Comparison of ENCODE assay signal across 8 cellular contexts in the genomic region with DNA sequence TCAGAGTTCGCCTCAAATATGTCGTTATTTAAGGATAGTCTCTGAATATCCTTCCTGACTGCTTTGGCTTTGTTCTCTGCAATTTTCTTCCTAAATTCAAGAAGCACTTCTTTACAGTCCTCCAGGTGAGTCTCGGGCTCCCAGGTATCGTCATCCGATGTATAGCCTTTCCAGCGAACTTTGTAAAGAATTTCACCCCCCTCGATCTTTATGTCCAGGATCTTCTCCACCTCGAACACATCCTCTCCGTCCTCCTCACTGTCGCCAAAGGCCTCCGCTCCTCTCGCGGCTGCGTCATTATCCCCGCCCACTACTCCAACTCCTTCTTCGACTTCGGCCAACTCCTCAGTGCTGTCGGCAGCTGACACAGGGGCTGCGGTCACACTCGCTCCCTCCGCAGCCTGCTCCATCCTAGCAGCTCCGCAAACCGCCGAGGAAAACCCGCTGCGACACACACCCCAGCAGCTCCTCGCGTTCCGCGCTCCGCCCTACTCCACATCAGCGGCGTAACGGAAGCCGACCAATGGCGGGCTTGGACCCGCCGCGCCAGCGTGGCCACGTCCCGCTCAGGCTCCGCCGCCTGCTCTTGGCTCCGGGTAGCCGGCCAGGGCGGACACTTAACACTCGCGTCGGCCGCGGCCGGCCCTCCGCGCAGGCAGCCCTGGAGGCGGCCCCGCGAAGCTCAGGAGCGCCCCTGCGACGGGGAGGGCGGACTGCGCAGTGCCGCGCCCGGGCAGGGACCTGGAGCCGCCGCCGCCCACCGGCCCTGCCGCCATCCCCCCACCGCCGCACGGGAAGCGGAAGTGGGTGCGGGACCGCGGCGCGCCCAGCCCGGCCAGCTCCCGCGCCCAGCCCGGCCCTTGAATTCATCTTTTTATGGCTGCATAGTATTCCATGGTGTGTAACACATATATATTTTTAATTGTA. TPM values are rescaled to one million over a fixed set of nuclear protein-coding genes. Genes with fewer than 3 reads are reported as not detected.
DNase-seq lines count a peak whose midpoint lies in the region; ATAC-seq and TF ChIP-seq lines count a peak whose summit lies in the region.

No MANE protein-coding gene starts in this region.

- peak overlapping the region; percentile 61 for H3K4me2 ChIP-seq in neural progenitor cell

- no peaks in the 10 kb centered on the region for H3K4me1 ChIP-seq in neural progenitor cell
- H3K4me1 ChIP-seq in urinary bladder (ENCODE audit: insufficient read depth): no peaks in the 10 kb centered on the region

- ATAC-seq in HG03095 (IDR thresholded peaks at IDR 0.05; ENCODE audit: unreplicated experiment): no peak

- peaks cover 4% of the 10 kb centered on the region for H3K27me3 ChIP-seq in neural progenitor cell

- 12% methylated on average over 84 of the region's 84 CpGs for WGBS in urinary bladder

- no peak for DNase-seq in HFF-Myc (ENCODE audit: extremely low read depth, low read depth)
- peak in 2 of 3 experiments; percentile 27 to 42 for DNase-seq in activated CD8-positive, alpha-beta memory T cell treated with anti-CD3 and anti-CD28 coated beads for 48 hours (ENCODE audit: low read depth in 2 of 3, low spot score in 2 of 3)
- peak; percentile 50 for DNase-seq in fibroblast of gingiva (ENCODE audit: low read depth)
- DNase-seq in neural progenitor cell (ENCODE audit: low spot score): peak; percentile 79
- DNase-seq in SIG-M5 treated with dmso at 0.1 percent for 504 hours (lab: John Stamatoyannopoulos, UW; ENCODE audit: unreplicated experiment): no peak
- no peak for DNase-seq in DMS79 (lab: John Stamatoyannopoulos, UW)

- no peak overlapping the region for H3K27ac Mint-ChIP-seq in neural progenitor cell

- no peak overlapping the region for H3K27ac ChIP-seq in neural progenitor cell
- no peak overlapping the region for H3K27ac ChIP-seq in urinary bladder (ENCODE audit: low read depth)

- H4K20me1 ChIP-seq in neural progenitor cell (ENCODE audit: low read depth): no peaks in the 10 kb centered on the region

- peaks cover 5% of the 10 kb centered on the region for H3K9me3 Mint-ChIP-seq in neural progenitor cell

- no peak overlapping the region for H3K9ac ChIP-seq in neural progenitor cell

- no peaks in the 10 kb centered on the region for H3K36me3 Mint-ChIP-seq in neural progenitor cell

- H3K36me3 ChIP-seq in neural progenitor cell (no peaks in the 10 kb centered on the region), urinary bladder (ENCODE audit: insufficient read depth) (no peaks in the 10 kb centered on the region)

- no peaks in the 10 kb centered on the region for H3K79me2 ChIP-seq in neural progenitor cell (ENCODE audit: low read depth)

- peak overlapping the region; percentile 38 for H3K4me3 ChIP-seq in HFF-Myc (replicated peaks; ENCODE audit: low read depth, low read length)
- peak overlapping the region; percentile 41 for H3K4me3 ChIP-seq in neural progenitor cell
- H3K4me3 ChIP-seq in urinary bladder (ENCODE audit: low read depth, low read length): peak overlapping the region; percentile 37

- H3K27me3 Mint-ChIP-seq in neural progenitor cell (ENCODE audit: insufficient read depth, low read depth): peaks cover 3% of the 10 kb centered on the region

- H3F3A ChIP-seq in neural progenitor cell (ENCODE audit: low read depth): peaks cover 8% of the 10 kb centered on the region

- TF ChIP-seq CTCF in HFF-Myc (IDR thresholded peaks at IDR 0.05; ENCODE audit: low read depth, low read length, missing control alignments) (no peak), neural progenitor cell (IDR thresholded peaks at IDR 0.05) (peak; percentile 21)

- H3K4me3 Mint-ChIP-seq in neural progenitor cell: peak overlapping the region; percentile 76

- H3K9me3 ChIP-seq in neural progenitor cell (ENCODE audit: low read depth): no peaks in the 10 kb centered on the region

- peak overlapping the region; percentile 91 for H2AFZ ChIP-seq in neural progenitor cell (replicated peaks)

- H3K4me1 Mint-ChIP-seq in neural progenitor cell: no peaks in the 10 kb centered on the region

RNA-seq across cellular contexts. Expression of a gene that starts 4.1 kb away (rescaled TPM):
- total RNA-seq in neural progenitor cell (ENCODE audit: low replicate concordance) (0.22 TPM in 1 of 2 replicates, not detected in the other), urinary bladder (7.3 TPM)
- 1.5 TPM for polyA plus RNA-seq in urinary bladder

Comparison
In these comparisons a context has a peak if more than half of its experiments do, and no peak if none do; other contexts are left out.
1. DNase-seq: peak in activated CD8-positive, alpha-beta memory T cell treated with anti-CD3 and anti-CD28 coated beads for 48 hours (2 of 3), fibroblast of gingiva (single experiment) and neural progenitor cell (single experiment); none in HFF-Myc (single experiment), SIG-M5 treated with dmso at 0.1 percent for 504 hours (single experiment) and DMS79 (single experiment).
2. Peak in every context shown above with its lines, with median percentiles within 50 percentile points of each other: H3K4me3 ChIP-seq.